ENCODE assay signal across 21 cellular contexts in genomic region chr19:3548594-3548993, GRCh38. TPM values are rescaled to one million over a fixed set of nuclear protein-coding genes. Genes with fewer than 3 reads are reported as not detected.
A peak's percentile ranks its signal among the peaks of the same experiment; 100 is the strongest.
DNase-seq lines count a peak whose midpoint lies in the region; TF ChIP-seq lines count a peak whose summit lies in the region.
"Had no signal": no experiment of that assay in that cellular context is flagged by ENCODE, and none has a peak within 500 bp of the region (broad histone marks: within the 10 kb centered on the region; RNA-seq: fewer than 3 reads in every experiment).

No MANE protein-coding gene starts in this region.

- TF ChIP-seq CTCF in A673 (conservative IDR thresholded peaks at IDR 0.05; ENCODE audit: low read depth, low read length) (no peak), neural crest cell (conservative IDR thresholded peaks at IDR 0.05) (no peak), breast epithelium (IDR thresholded peaks at IDR 0.05) (no peak), Caco-2 (IDR thresholded peaks at IDR 0.05; ENCODE audit: insufficient read depth in 1 of 2, low read depth in 1 of 2, low read length in 1 of 2, severe bottlenecking in 1 of 2, unreplicated experiment in 1 of 2) (no peak), WERI-Rb-1 (IDR thresholded peaks at IDR 0.05; ENCODE audit: low read depth, low read length) (no peak)

- H3K4me1 ChIP-seq in A673 (ENCODE audit: insufficient read depth, low read length, poor library complexity, severe bottlenecking), result no peaks in the 10 kb centered on the region
- no peaks in the 10 kb centered on the region for H3K4me1 ChIP-seq in breast epithelium
- H3K4me1 ChIP-seq in Caco-2, result no peaks in the 10 kb centered on the region

- DNase-seq in A673 (ENCODE audit: low spot score) (no peak), astrocyte of the hippocampus (ENCODE audit: low read depth, low spot score) (peak; percentile 46), neural crest cell (ENCODE audit: low read depth, low spot score) (no peak), dedifferentiated amniotic fluid mesenchymal stem cell (ENCODE audit: extremely low spot score) (no peak), breast epithelium (ENCODE audit: low spot score in 2 of 2) (no peak), Caco-2 (no peak), WERI-Rb-1 (no peak)
- DNase-seq: activated B cell treated with CpG ODN at 0.5 μM for 24 hours; effector memory CD4-positive, alpha-beta T cell; GM23248; heart left ventricle; NCI-H2227 treated with DMSO at 0.1 percent for 48 hours; T-helper 1 cell had no signal

- no TSS peak for BruUV-seq in A673 (replicated peaks; lab: Mats Ljungman, UMichigan)
- no TSS peak for BruUV-seq in Caco-2 (replicated peaks; lab: Mats Ljungman, UMichigan)

- H3K27me3 Mint-ChIP-seq in neural crest cell (ENCODE audit: low read depth) (peaks cover 4% of the 10 kb centered on the region), Caco-2 (ENCODE audit: insufficient read depth, unreplicated experiment) (no peaks in the 10 kb centered on the region)
- H3K27me3 Mint-ChIP-seq: activated B cell treated with CpG ODN at 0.5 μM for 24 hours had no signal

- H3K9me3 ChIP-seq in A673 (ENCODE audit: low read depth, low read length, poor library complexity, severe bottlenecking) (no peaks in the 10 kb centered on the region), breast epithelium (no peaks in the 10 kb centered on the region), Caco-2 (no peaks in the 10 kb centered on the region), WERI-Rb-1 (ENCODE audit: severe bottlenecking) (no peaks in the 10 kb centered on the region)
- H3K9me3 ChIP-seq: heart left ventricle had no signal

- H3K4me3 ChIP-seq in A673 (ENCODE audit: low read depth, low read length, poor library complexity, severe bottlenecking), result no peak overlapping the region
- no peak overlapping the region for H3K4me3 ChIP-seq in breast epithelium
- no peak overlapping the region for H3K4me3 ChIP-seq in Caco-2 (ENCODE audit: low read depth, low read length)
- no peak overlapping the region for H3K4me3 ChIP-seq in WERI-Rb-1 (ENCODE audit: low read depth, low read length)
- H3K4me3 ChIP-seq: GM23248, heart left ventricle had no signal

- H3K4me3 Mint-ChIP-seq in neural crest cell (peak overlapping the region; percentile 12), Caco-2 (ENCODE audit: unreplicated experiment) (no peak overlapping the region)
- H3K4me3 Mint-ChIP-seq: activated B cell treated with CpG ODN at 0.5 μM for 24 hours, nephron had no signal

- H3K27ac Mint-ChIP-seq in neural crest cell (ENCODE audit: unreplicated experiment) (no peak overlapping the region), Caco-2 (ENCODE audit: unreplicated experiment) (no peak overlapping the region)
- H3K27ac Mint-ChIP-seq: activated B cell treated with CpG ODN at 0.5 μM for 24 hours; activated T-helper 2 cell treated with anti-CD3 and anti-CD28 coated beads, Interferon-gamma antibody, Interleukin-2, Interleukin-4, amounts not matched to agents 10 μg/mL and 5 μg/mL and 100 μg/mL, durations not matched to agents 14 hours and 24 hours and 36 hours; nephron had no signal

- H3K4me1 Mint-ChIP-seq in neural crest cell (no peaks in the 10 kb centered on the region), Caco-2 (ENCODE audit: low read depth, unreplicated experiment) (no peaks in the 10 kb centered on the region)
- H3K4me1 Mint-ChIP-seq: nephron had no signal

- TF ChIP-seq RAD21 in Ishikawa (IDR thresholded peaks at IDR 0.05; ENCODE audit: low read depth), result no peak

- H3K36me3 ChIP-seq in A673 (ENCODE audit: insufficient read depth, low read length, poor library complexity, severe bottlenecking), result peaks cover 14% of the 10 kb centered on the region
- no peaks in the 10 kb centered on the region for H3K36me3 ChIP-seq in breast epithelium
- no peaks in the 10 kb centered on the region; the same call in 1 of the 2 replicates for H3K36me3 ChIP-seq in Caco-2 (ENCODE audit: control insufficient read depth, insufficient read depth, low read length)
- peaks cover 41% of the 10 kb centered on the region for H3K36me3 ChIP-seq in WERI-Rb-1

- CTCF ChIA-PET in A673 (lab: Charles Lee) (interaction anchor here (0.5 kb wide), 1 partner anchor 164 kb away, joined by 10 read pairs; no protein-coding TSS in a partner anchor), Caco-2 (lab: Charles Lee) (no interaction called here)

- intact Hi-C loops in A673 (cut with micrococcal nuclease; ENCODE audit: unreplicated experiment), result loop anchor here (10.0 kb wide), 1 partner anchor 156 kb away; the partner anchor contains the start of genes PIP5K1C and TJP3
- intact Hi-C loops in breast epithelium (cut with DNase I; ENCODE audit: low total_unique reads), result loop anchor here (5.0 kb wide), 1 partner anchor 69 kb away; no protein-coding TSS in a partner anchor
- intact Hi-C loops in Caco-2 (cut with micrococcal nuclease; ENCODE audit: unreplicated experiment), result no loop called here

- no peak for TF ChIP-seq EP300 in Ishikawa (IDR thresholded peaks at IDR 0.05; ENCODE audit: borderline replicate concordance)

- H3K9me3 Mint-ChIP-seq in neural crest cell (no peaks in the 10 kb centered on the region), Caco-2 (ENCODE audit: unreplicated experiment) (no peaks in the 10 kb centered on the region)
- H3K9me3 Mint-ChIP-seq: activated B cell treated with CpG ODN at 0.5 μM for 24 hours; activated T-helper 2 cell treated with anti-CD3 and anti-CD28 coated beads, Interferon-gamma antibody, Interleukin-2, Interleukin-4, amounts not matched to agents 10 μg/mL and 5 μg/mL and 100 μg/mL, durations not matched to agents 14 hours and 24 hours and 36 hours; nephron had no signal

- POLR2A ChIA-PET in A673 (lab: Charles Lee; ENCODE audit: low non-redundant PET) (no interaction called here), Caco-2 (lab: Charles Lee) (no interaction called here)

- no peaks in the 10 kb centered on the region for H3K36me3 Mint-ChIP-seq in neural crest cell (ENCODE audit: low read depth)
- peaks cover 57% of the 10 kb centered on the region for H3K36me3 Mint-ChIP-seq in Caco-2 (ENCODE audit: insufficient read depth, unreplicated experiment)

- H3K27me3 ChIP-seq in A673 (replicated peaks; ENCODE audit: insufficient read depth, low read depth, low read length, poor library complexity) (no peaks in the 10 kb centered on the region), breast epithelium (no peaks in the 10 kb centered on the region), Caco-2 (replicated peaks; ENCODE audit: control insufficient read depth, insufficient read depth, low read length) (no peaks in the 10 kb centered on the region), WERI-Rb-1 (ENCODE audit: insufficient read depth, low read depth, severe bottlenecking) (no peaks in the 10 kb centered on the region)
- H3K27me3 ChIP-seq: heart left ventricle had no signal

- TF ChIP-seq POLR2A in breast epithelium (IDR thresholded peaks at IDR 0.05), result no peak

- H3K27ac ChIP-seq in A673 (ENCODE audit: low read depth, low read length, poor library complexity, severe bottlenecking) (peak overlapping the region; percentile 54), breast epithelium (no peak overlapping the region), WERI-Rb-1 (no peak overlapping the region)
- H3K27ac ChIP-seq: GM23248, heart left ventricle had no signal

TF ChIP-seq in Ishikawa, 13 proteins besides CTCF, POLR2A, EP300 and RAD21:
- peak; percentile 79 for TF ChIP-seq USF1 (IDR thresholded peaks at IDR 0.05)
- no peak for TF ChIP-seq TEAD4 (IDR thresholded peaks at IDR 0.05)
- peak; percentile 69 for TF ChIP-seq MAX (IDR thresholded peaks at IDR 0.05)

RNA-seq across cellular contexts. Expression of gene MFSD12, which starts 8.8 kb away (rescaled TPM):
- total RNA-seq in A673 (2021) (44.7 and 48.2 TPM in 2 replicates), neural crest cell (72.7 and 79.1 TPM in 2 replicates), breast epithelium (10 to 100 TPM; 44.5 to 50.9 (median 44.9) TPM), Caco-2 (2022) (60.6 and 61.7 TPM in 2 replicates)

RNA-seq across cellular contexts. Expression of gene TEKTIP1, which starts 9.6 kb away (rescaled TPM):
- total RNA-seq in A673 (2021) (4.2 and 7.7 TPM in 2 replicates), neural crest cell (1.1 and 2.0 TPM in 2 replicates), breast epithelium (1 to 10 TPM in 1 of 3 donors, not detected in 2; 2.0 TPM), Caco-2 (2022) (1.5 and 1.9 TPM in 2 replicates)
- total RNA-seq: Daoy, fibroblast of lung, GM23248, lung microvascular endothelial cell, pulmonary artery endothelial cell, RPMI7951 had no signal

RNA-seq across cellular contexts. Expression of gene HMG20B, which starts 24.1 kb away (rescaled TPM):
- 53.9 and 71.5 TPM in 2 replicates for total RNA-seq in A673 (2021)
- 76.2 and 79.6 TPM in 2 replicates for total RNA-seq in neural crest cell
- 100 to 1,000 TPM; 120 to 142 (median 127) TPM for total RNA-seq in breast epithelium
- 33.9 and 34.5 TPM in 2 replicates for total RNA-seq in Caco-2 (2022)

RNA-seq across cellular contexts. Expression of gene GIPC3, which starts 36.7 kb away (rescaled TPM):
- 0.34 and 1.2 TPM in 2 replicates for total RNA-seq in A673 (2021)
- 0.19 and 0.25 TPM in 2 replicates for total RNA-seq in neural crest cell
- under 1 TPM; 0.29 to 0.66 (median 0.64) TPM for total RNA-seq in breast epithelium
- not detected in 2 replicates for total RNA-seq in Caco-2 (2022)
- total RNA-seq: Daoy, GM23248 had no signal

RNA-seq across cellular contexts. Expression of gene FZR1, which starts 42.5 kb away (rescaled TPM):
- 87.4 and 87.5 TPM in 2 replicates for total RNA-seq in A673 (2021)
- total RNA-seq in neural crest cell, result 63.2 and 67.8 TPM in 2 replicates
- total RNA-seq in breast epithelium, result 10 to 100 TPM; 15.8 to 28.7 (median 26.5) TPM
- total RNA-seq in Caco-2 (2022), result 58.1 and 59.1 TPM in 2 replicates
